21 cellular contexts compared by ENCODE assay signal in the genomic region with DNA sequence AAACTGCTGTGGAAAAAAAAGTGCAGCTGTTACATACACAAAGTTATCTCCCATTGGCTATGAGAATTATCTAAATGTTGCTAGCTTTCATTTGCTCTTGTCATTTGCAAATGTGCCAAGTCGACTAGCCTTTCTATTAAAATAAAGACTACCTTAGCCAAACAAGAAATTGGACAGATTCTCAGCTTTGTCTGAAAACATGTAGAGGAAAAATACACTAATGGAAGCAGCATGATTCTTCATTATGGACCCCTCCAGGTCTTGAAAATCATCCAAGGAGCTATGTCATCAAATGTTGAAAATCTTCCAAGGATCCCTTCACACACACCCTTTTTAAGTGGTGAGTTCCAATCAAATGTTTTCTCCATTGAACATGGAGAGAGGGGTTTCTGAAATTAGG.
"Had no signal": no experiment of that assay in that cellular context is flagged by ENCODE, and none has a peak within 500 bp of the region (broad histone marks: within the 10 kb centered on the region; RNA-seq: fewer than 3 reads in every experiment).

No MANE protein-coding gene starts in this region.

- ATAC-seq: heart right ventricle; left cardiac atrium; left lung; mucosa of descending colon; natural killer cell treated with Interleukin-12 subunit alpha and Interleukin-12 subunit beta and Interleukin-15 and Interleukin-18, amount 100 ng/mL, for 72 hours; sciatic nerve; stimulated activated effector memory CD8-positive, alpha-beta T cell treated with anti-CD3 and anti-CD28 coated beads, Interleukin-12 subunit alpha, Interleukin-12 subunit beta, amount 100 ng/mL, for 72 hours had no signal

- DNase-seq: dermis blood vessel endothelial cell; effector memory CD4-positive, alpha-beta T cell; foreskin melanocyte; glutamatergic neuron; heart right ventricle; hippocampal formation; left cardiac atrium; left lung; mesenchymal stem cell; mucosa of descending colon; naive B cell; stimulated activated CD4-positive, alpha-beta T cell treated with anti-CD3 and anti-CD28 coated beads, Interleukin-12 subunit alpha, Interleukin-12 subunit beta, amount 100 ng/mL, for 4 hours; stimulated activated CD4-positive, alpha-beta T cell treated with anti-CD3 and anti-CD28 coated beads, Interleukin-1b, Interleukin-23, amount 100 ng/mL, for 48 hours; stimulated activated CD4-positive, alpha-beta T cell treated with anti-CD3 and anti-CD28 coated beads, Interleukin-4, amount 100 ng/mL, for 1 hour; stimulated activated naive CD4-positive, alpha-beta T cell treated with Interleukin-2 at 50 U/mL for 16 hours; testis; tibial artery; upper lobe of left lung had no signal
